In genomic region chr15:67126551-67127333, GRCh38 we compare ENCODE assay signal across 1 cellular context.
TF ChIP-seq lines count a peak whose summit lies in the region.

No MANE protein-coding gene starts in this region.

TF ChIP-seq in SK-N-SH treated with all-trans-retinoic acid at 6 μM for 48 hours, 23 proteins besides CTCF, POLR2A, EP300 and RAD21 (continued from another document):
- TF ChIP-seq POU6F1 (CRISPR knock-in tag; IDR thresholded peaks at IDR 0.05; ENCODE audit: borderline replicate concordance, low read depth), result no peak
